ENCODE assay signal across 1 cellular context in the genomic region with DNA sequence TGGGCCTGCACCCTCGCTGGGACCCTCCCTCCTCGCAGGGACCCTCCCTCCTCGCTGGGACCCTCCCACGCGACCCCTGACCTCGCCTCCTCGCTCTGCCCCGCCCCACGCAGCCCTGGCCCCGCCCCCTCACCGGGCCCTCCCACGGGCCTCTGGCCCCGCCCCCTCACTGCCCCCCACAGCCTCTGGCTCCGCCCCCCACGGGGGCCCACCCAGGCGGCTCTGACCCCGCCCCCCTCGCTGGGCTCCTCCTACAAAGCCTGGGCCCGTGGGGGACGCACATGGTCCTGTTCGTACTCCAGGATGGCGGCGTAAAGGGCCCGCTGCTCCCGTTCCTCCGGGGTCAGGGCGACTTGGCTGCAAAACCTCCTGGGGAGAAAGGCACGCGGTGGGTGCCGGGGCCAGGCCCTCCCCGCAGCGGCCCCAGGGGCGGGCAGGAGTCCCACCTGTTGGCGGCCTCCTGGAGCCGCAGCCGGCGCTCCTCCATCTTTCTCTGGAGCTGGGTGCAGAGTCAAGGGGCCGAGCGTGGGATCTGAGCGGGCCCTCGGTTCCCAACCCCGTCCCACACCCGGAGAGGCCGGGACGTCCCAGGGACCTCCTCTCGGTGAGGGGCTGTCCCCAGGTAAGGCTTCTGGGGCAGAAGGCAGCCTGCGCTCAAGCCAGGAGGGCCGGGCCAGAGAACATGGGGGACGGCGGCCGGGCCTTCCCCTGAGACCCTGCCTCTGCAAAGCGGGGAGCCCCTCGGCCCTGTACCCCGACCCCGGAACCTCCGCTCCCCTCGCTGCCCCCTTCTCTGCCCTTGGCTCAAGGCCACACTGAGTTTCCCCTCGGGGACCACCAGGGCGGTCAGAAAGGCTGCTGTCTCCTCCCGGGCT.
TF ChIP-seq lines count a peak whose summit lies in the region.

No MANE protein-coding gene starts in this region.

TF ChIP-seq in GM12878, 131 proteins besides CTCF, POLR2A, EP300 and RAD21:
- TF ChIP-seq CHD2 (IDR thresholded peaks at IDR 0.05; ENCODE audit: borderline replicate concordance, low read depth, low read length), result no peak
- TF ChIP-seq NKRF (conservative IDR thresholded peaks at IDR 0.05), result peak; percentile 59
- peak; percentile 44 for TF ChIP-seq IKZF1 (conservative IDR thresholded peaks at IDR 0.05)
- no peak for TF ChIP-seq STAT3 (IDR thresholded peaks at IDR 0.05; ENCODE audit: low read depth, low read length)
- peak; percentile 84 for TF ChIP-seq YY1 (IDR thresholded peaks at IDR 0.05; ENCODE audit: low read depth, low read length)
- TF ChIP-seq, protein P1, sequence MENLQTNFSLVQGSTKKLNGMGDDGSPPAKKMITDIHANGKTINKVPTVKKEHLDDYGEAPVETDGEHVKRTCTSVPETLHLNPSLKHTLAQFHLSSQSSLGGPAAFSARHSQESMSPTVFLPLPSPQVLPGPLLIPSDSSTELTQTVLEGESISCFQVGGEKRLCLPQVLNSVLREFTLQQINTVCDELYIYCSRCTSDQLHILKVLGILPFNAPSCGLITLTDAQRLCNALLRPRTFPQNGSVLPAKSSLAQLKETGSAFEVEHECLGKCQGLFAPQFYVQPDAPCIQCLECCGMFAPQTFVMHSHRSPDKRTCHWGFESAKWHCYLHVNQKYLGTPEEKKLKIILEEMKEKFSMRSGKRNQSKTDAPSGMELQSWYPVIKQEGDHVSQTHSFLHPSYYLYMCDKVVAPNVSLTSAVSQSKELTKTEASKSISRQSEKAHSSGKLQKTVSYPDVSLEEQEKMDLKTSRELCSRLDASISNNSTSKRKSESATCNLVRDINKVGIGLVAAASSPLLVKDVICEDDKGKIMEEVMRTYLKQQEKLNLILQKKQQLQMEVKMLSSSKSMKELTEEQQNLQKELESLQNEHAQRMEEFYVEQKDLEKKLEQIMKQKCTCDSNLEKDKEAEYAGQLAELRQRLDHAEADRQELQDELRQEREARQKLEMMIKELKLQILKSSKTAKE (IDR thresholded peaks at IDR 0.05; ENCODE audit: low read depth, poor library complexity, severe bottlenecking), result no peak
- TF ChIP-seq SMARCA5 (IDR thresholded peaks at IDR 0.05), result peak; percentile 49; the same call in 1 of the 2 replicates
- no peak for TF ChIP-seq CHD1 (IDR thresholded peaks at IDR 0.05; ENCODE audit: low read depth, low read length)
- TF ChIP-seq IRF4 (IDR thresholded peaks at IDR 0.05; ENCODE audit: low read depth, low read length), result no peak
- no peak for TF ChIP-seq WRNIP1 (IDR thresholded peaks at IDR 0.05; ENCODE audit: borderline replicate concordance, low read depth, low read length)
- TF ChIP-seq CBX3 (IDR thresholded peaks at IDR 0.05; ENCODE audit: borderline replicate concordance, low read depth), result no peak
- TF ChIP-seq, protein P2, sequence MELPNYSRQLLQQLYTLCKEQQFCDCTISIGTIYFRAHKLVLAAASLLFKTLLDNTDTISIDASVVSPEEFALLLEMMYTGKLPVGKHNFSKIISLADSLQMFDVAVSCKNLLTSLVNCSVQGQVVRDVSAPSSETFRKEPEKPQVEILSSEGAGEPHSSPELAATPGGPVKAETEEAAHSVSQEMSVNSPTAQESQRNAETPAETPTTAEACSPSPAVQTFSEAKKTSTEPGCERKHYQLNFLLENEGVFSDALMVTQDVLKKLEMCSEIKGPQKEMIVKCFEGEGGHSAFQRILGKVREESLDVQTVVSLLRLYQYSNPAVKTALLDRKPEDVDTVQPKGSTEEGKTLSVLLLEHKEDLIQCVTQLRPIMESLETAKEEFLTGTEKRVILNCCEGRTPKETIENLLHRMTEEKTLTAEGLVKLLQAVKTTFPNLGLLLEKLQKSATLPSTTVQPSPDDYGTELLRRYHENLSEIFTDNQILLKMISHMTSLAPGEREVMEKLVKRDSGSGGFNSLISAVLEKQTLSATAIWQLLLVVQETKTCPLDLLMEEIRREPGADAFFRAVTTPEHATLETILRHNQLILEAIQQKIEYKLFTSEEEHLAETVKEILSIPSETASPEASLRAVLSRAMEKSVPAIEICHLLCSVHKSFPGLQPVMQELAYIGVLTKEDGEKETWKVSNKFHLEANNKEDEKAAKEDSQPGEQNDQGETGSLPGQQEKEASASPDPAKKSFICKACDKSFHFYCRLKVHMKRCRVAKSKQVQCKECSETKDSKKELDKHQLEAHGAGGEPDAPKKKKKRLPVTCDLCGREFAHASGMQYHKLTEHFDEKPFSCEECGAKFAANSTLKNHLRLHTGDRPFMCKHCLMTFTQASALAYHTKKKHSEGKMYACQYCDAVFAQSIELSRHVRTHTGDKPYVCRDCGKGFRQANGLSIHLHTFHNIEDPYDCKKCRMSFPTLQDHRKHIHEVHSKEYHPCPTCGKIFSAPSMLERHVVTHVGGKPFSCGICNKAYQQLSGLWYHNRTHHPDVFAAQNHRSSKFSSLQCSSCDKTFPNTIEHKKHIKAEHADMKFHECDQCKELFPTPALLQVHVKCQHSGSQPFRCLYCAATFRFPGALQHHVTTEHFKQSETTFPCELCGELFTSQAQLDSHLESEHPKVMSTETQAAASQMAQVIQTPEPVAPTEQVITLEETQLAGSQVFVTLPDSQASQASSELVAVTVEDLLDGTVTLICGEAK (IDR thresholded peaks at IDR 0.05; ENCODE audit: borderline replicate concordance), result no peak
- TF ChIP-seq BHLHE40 (IDR thresholded peaks at IDR 0.05; ENCODE audit: borderline replicate concordance in 1 of 2, low read depth in 2 of 2, low read length in 1 of 2), result peak in 1 of 2 experiments; percentile 23; a peak in 1 of 4 replicates
- TF ChIP-seq EED (IDR thresholded peaks at IDR 0.05; ENCODE audit: low read depth), result 0 out of 2 replicates have a peak, but pooled peaks have one; percentile 22
- 0 out of 2 replicates have a peak, but pooled peaks have one; percentile 56 for TF ChIP-seq SIN3A (IDR thresholded peaks at IDR 0.05; ENCODE audit: low read depth, low read length)
- no peak for TF ChIP-seq CREB1 (IDR thresholded peaks at IDR 0.05; ENCODE audit: low read depth)
- TF ChIP-seq TCF3 (IDR thresholded peaks at IDR 0.05; ENCODE audit: borderline replicate concordance, insufficient read depth, low read depth, low read length), result 0 out of 2 replicates have a peak, but pooled peaks have one; percentile 26
- peak; percentile 45; the same call in 1 of the 2 replicates for TF ChIP-seq DPF2 (IDR thresholded peaks at IDR 0.05)
- TF ChIP-seq RB1 (IDR thresholded peaks at IDR 0.05; ENCODE audit: borderline replicate concordance), result peak; percentile 41; the same call in 1 of the 2 replicates
- 0 out of 2 replicates have a peak, but pooled peaks have one; percentile 23 for TF ChIP-seq BACH1 (IDR thresholded peaks at IDR 0.05; ENCODE audit: borderline replicate concordance)
- peak; percentile 60; the same call in 1 of the 2 replicates for TF ChIP-seq TAF1 (IDR thresholded peaks at IDR 0.05; ENCODE audit: borderline replicate concordance, low read depth, low read length)
- peak; percentile 83 for TF ChIP-seq POLR2AphosphoS5 (IDR thresholded peaks at IDR 0.05; ENCODE audit: low read length)
- TF ChIP-seq LARP7 (IDR thresholded peaks at IDR 0.05), result peak; percentile 33; the same call in 1 of the 2 replicates
- no peak for TF ChIP-seq ZNF207 (IDR thresholded peaks at IDR 0.05; ENCODE audit: borderline replicate concordance)
- TF ChIP-seq EGR1 (IDR thresholded peaks at IDR 0.05; ENCODE audit: borderline replicate concordance in 1 of 2, low read depth in 2 of 2, low read length in 2 of 2), result peak in 1 of 2 experiments; percentile 89; a peak in 2 of 3 replicates
- peak; percentile 56 for TF ChIP-seq GATAD2B (conservative IDR thresholded peaks at IDR 0.05; ENCODE audit: low read depth)
- peak; percentile 58; the same call in 1 of the 2 replicates for TF ChIP-seq MXI1 (IDR thresholded peaks at IDR 0.05; ENCODE audit: low read depth, low read length)
- TF ChIP-seq, protein P3, sequence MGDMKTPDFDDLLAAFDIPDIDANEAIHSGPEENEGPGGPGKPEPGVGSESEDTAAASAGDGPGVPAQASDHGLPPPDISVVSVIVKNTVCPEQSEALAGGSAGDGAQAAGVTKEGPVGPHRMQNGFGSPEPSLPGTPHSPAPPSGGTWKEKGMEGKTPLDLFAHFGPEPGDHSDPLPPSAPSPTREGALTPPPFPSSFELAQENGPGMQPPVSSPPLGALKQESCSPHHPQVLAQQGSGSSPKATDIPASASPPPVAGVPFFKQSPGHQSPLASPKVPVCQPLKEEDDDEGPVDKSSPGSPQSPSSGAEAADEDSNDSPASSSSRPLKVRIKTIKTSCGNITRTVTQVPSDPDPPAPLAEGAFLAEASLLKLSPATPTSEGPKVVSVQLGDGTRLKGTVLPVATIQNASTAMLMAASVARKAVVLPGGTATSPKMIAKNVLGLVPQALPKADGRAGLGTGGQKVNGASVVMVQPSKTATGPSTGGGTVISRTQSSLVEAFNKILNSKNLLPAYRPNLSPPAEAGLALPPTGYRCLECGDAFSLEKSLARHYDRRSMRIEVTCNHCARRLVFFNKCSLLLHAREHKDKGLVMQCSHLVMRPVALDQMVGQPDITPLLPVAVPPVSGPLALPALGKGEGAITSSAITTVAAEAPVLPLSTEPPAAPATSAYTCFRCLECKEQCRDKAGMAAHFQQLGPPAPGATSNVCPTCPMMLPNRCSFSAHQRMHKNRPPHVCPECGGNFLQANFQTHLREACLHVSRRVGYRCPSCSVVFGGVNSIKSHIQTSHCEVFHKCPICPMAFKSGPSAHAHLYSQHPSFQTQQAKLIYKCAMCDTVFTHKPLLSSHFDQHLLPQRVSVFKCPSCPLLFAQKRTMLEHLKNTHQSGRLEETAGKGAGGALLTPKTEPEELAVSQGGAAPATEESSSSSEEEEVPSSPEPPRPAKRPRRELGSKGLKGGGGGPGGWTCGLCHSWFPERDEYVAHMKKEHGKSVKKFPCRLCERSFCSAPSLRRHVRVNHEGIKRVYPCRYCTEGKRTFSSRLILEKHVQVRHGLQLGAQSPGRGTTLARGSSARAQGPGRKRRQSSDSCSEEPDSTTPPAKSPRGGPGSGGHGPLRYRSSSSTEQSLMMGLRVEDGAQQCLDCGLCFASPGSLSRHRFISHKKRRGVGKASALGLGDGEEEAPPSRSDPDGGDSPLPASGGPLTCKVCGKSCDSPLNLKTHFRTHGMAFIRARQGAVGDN (IDR thresholded peaks at IDR 0.05), result peak; percentile 62; the same call in 1 of the 2 replicates
